Comparison of ENCODE assay signal across 11 cellular contexts in the genomic region with DNA sequence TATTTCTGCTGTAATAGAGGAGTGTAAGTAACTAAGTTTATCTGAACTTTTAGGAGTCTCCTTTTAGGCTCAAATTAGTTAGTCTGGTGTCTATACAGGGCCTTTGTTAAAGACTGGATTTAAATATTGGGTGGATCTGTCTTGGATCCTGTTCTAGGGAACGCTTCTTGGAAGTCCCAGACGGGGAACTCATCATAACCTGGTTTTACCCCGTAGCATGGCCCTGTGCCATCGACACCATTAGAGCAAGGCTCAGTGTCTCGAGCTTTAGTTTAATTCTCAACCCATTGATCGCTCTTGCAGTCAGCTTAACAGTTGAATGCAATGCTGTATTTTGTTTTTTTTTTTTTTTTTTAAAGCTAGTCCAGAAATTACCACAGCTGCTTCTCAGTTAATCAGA.
DNase-seq lines count a peak whose midpoint lies in the region; ATAC-seq and TF ChIP-seq lines count a peak whose summit lies in the region.
"Had no signal": no experiment of that assay in that cellular context is flagged by ENCODE, and none has a peak within 500 bp of the region (broad histone marks: within the 10 kb centered on the region; RNA-seq: fewer than 3 reads in every experiment).

No MANE protein-coding gene starts in this region.

- WGBS in testis, 2 donors, result 47 to 70% methylated on average over 6 of the region's 6 CpGs

- peaks cover 62% of the 10 kb centered on the region for H3K4me1 Mint-ChIP-seq in activated CD4-positive, alpha-beta T cell treated with anti-CD3 and anti-CD28 coated beads, Interleukin-2, amount 10 ng/mL, durations not matched to agents 24 days and 14 days
- peaks cover 71% of the 10 kb centered on the region for H3K4me1 Mint-ChIP-seq in WTC11

- intact Hi-C loops in activated CD4-positive, alpha-beta T cell treated with anti-CD3 and anti-CD28 coated beads, Interleukin-2, amount 10 ng/mL, durations not matched to agents 24 days and 14 days (cut with micrococcal nuclease), result loop anchor here (5.0 to 10.0 kb wide), 2 partner anchors 234 to 593 kb away; partner anchors contain the start of gene TRIM38
- intact Hi-C loops in left ventricle myocardium inferior (cut with micrococcal nuclease), result no loop called here
- intact Hi-C loops in testis (cut with DNase I; ENCODE audit: low total_unique reads), result no loop called here

- CTCF ChIA-PET in WTC11 (lab: Charles Lee), result interaction anchor here (0.6 to 1.2 kb wide), 3 partner anchors 27 to 121 kb away, joined by 3 to 6 read pairs (median 3); no protein-coding TSS in a partner anchor

- peaks cover 17% of the 10 kb centered on the region for H3K9me3 Mint-ChIP-seq in activated CD4-positive, alpha-beta T cell treated with anti-CD3 and anti-CD28 coated beads, Interleukin-2, amount 10 ng/mL, durations not matched to agents 24 days and 14 days
- peaks cover 2% of the 10 kb centered on the region; the same call in 1 of the 2 replicates for H3K9me3 Mint-ChIP-seq in WTC11
- H3K9me3 Mint-ChIP-seq: HFFc6 had no signal

- no peak for TF ChIP-seq POLR2A in testis (IDR thresholded peaks at IDR 0.05)

- H3K36me3 Mint-ChIP-seq in activated CD4-positive, alpha-beta T cell treated with anti-CD3 and anti-CD28 coated beads, Interleukin-2, amount 10 ng/mL, durations not matched to agents 24 days and 14 days (ENCODE audit: low read depth), result no peaks in the 10 kb centered on the region
- no peaks in the 10 kb centered on the region; the same call in 1 of the 2 replicates for H3K36me3 Mint-ChIP-seq in WTC11

- TF ChIP-seq CTCF in WTC11 (IDR thresholded peaks at IDR 0.05) (no peak), left ventricle myocardium inferior (IDR thresholded peaks at IDR 0.05; ENCODE audit: borderline replicate concordance) (no peak), testis (IDR thresholded peaks at IDR 0.05) (no peak), GM10266 (IDR thresholded peaks at IDR 0.05; ENCODE audit: control insufficient read depth, insufficient read depth, low read depth, missing control alignments) (no peak)

- H3K36me3 ChIP-seq in left ventricle myocardium inferior (no peaks in the 10 kb centered on the region), testis (ENCODE audit: low read depth, missing control alignments) (no peaks in the 10 kb centered on the region)
- H3K36me3 ChIP-seq: tibial artery had no signal

- H3K27me3 Mint-ChIP-seq in activated CD4-positive, alpha-beta T cell treated with anti-CD3 and anti-CD28 coated beads, Interleukin-2, amount 10 ng/mL, durations not matched to agents 24 days and 14 days, result no peaks in the 10 kb centered on the region
- no peaks in the 10 kb centered on the region for H3K27me3 Mint-ChIP-seq in WTC11 (ENCODE audit: low read depth)

- H3K27me3 ChIP-seq in left ventricle myocardium inferior (ENCODE audit: low read depth) (no peaks in the 10 kb centered on the region), testis (no peaks in the 10 kb centered on the region)
- H3K27me3 ChIP-seq: tibial artery had no signal

- H3K27ac ChIP-seq in left ventricle myocardium inferior (replicated peaks), result peak overlapping the region; percentile 54
- no peak overlapping the region for H3K27ac ChIP-seq in testis
- H3K27ac ChIP-seq: PC-9 had no signal

- peak overlapping the region; percentile 76 for H3K4me3 Mint-ChIP-seq in activated CD4-positive, alpha-beta T cell treated with anti-CD3 and anti-CD28 coated beads, Interleukin-2, amount 10 ng/mL, durations not matched to agents 24 days and 14 days
- no peak overlapping the region for H3K4me3 Mint-ChIP-seq in WTC11
- H3K4me3 Mint-ChIP-seq: HFFc6 had no signal

- H3K9me3 ChIP-seq in left ventricle myocardium inferior (replicated peaks) (no peaks in the 10 kb centered on the region), testis (no peaks in the 10 kb centered on the region)
- H3K9me3 ChIP-seq: tibial artery had no signal

- H3K4me3 ChIP-seq in left ventricle myocardium inferior (no peak overlapping the region), testis (no peak overlapping the region)
- H3K4me3 ChIP-seq: PC-9, tibial artery had no signal

- DNase-seq in activated CD4-positive, alpha-beta T cell treated with anti-CD3 and anti-CD28 coated beads, Interleukin-2, amount 10 ng/mL, durations not matched to agents 24 days and 14 days, result no peak
- no peak for DNase-seq in activated CD4-positive, alpha-beta T cell treated with anti-CD3 and anti-CD28 coated beads for 4 hours
- DNase-seq in WTC11 (ENCODE audit: low spot score) (no peak), left ventricle myocardium inferior (peak; percentile 31), testis (peak; percentile 67), GM10266 (ENCODE audit: extremely low spot score) (no peak), iPS-NIHi11 (ENCODE audit: low spot score) (no peak), dedifferentiated amniotic fluid mesenchymal stem cell (ENCODE audit: extremely low spot score) (no peak)
- DNase-seq: HFFc6, PC-9, tibial artery had no signal

- POLR2A ChIA-PET in WTC11 (lab: Charles Lee), result interaction anchor here (0.6 kb wide), 1 partner anchor 88 kb away, joined by 4 read pairs; no protein-coding TSS in a partner anchor

- H3K4me1 ChIP-seq in left ventricle myocardium inferior, result peaks cover 35% of the 10 kb centered on the region
- peaks cover 24% of the 10 kb centered on the region for H3K4me1 ChIP-seq in testis

- H3K27ac Mint-ChIP-seq in activated CD4-positive, alpha-beta T cell treated with anti-CD3 and anti-CD28 coated beads, Interleukin-2, amount 10 ng/mL, durations not matched to agents 24 days and 14 days, result peak overlapping the region; percentile 88
- H3K27ac Mint-ChIP-seq in WTC11, result peak overlapping the region; percentile 75; the same call in 1 of the 2 replicates
- H3K27ac Mint-ChIP-seq: HFFc6 had no signal

- peak; percentile 14 for ATAC-seq in WTC11

TF ChIP-seq in WTC11, 78 proteins besides CTCF, POLR2A, EP300 and RAD21:
- no peak for TF ChIP-seq FOXK1 (CRISPR knock-in tag; IDR thresholded peaks at IDR 0.05)
- TF ChIP-seq, protein P1, sequence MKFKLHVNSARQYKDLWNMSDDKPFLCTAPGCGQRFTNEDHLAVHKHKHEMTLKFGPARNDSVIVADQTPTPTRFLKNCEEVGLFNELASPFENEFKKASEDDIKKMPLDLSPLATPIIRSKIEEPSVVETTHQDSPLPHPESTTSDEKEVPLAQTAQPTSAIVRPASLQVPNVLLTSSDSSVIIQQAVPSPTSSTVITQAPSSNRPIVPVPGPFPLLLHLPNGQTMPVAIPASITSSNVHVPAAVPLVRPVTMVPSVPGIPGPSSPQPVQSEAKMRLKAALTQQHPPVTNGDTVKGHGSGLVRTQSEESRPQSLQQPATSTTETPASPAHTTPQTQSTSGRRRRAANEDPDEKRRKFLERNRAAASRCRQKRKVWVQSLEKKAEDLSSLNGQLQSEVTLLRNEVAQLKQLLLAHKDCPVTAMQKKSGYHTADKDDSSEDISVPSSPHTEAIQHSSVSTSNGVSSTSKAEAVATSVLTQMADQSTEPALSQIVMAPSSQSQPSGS (CRISPR knock-in tag; IDR thresholded peaks at IDR 0.05; ENCODE audit: borderline replicate concordance, low read depth), result no peak
- no peak for TF ChIP-seq PRDM15 (CRISPR knock-in tag; IDR thresholded peaks at IDR 0.05)

Comparison
In these comparisons a context has a peak if more than half of its experiments do, and no peak if none do; other contexts are left out.
1. DNase-seq: peak in left ventricle myocardium inferior (single experiment) and testis (single experiment); none in activated CD4-positive, alpha-beta T cell treated with anti-CD3 and anti-CD28 coated beads, Interleukin-2, amount 10 ng/mL, durations not matched to agents 24 days and 14 days (single experiment), activated CD4-positive, alpha-beta T cell treated with anti-CD3 and anti-CD28 coated beads for 4 hours (0 of 2), WTC11 (single experiment), GM10266 (single experiment), iPS-NIHi11 (single experiment) and dedifferentiated amniotic fluid mesenchymal stem cell (single experiment).